In genomic region chr10:3911241-3911640, GRCh38 we compare ENCODE assay signal across 12 cellular contexts.
"Had no signal": no experiment of that assay in that cellular context is flagged by ENCODE, and none has a peak within 500 bp of the region (broad histone marks: within the 10 kb centered on the region; RNA-seq: fewer than 3 reads in every experiment).

No MANE protein-coding gene starts in this region.

- H3K4me1 ChIP-seq: adrenal gland, body of pancreas had no signal

- H3K36me3 ChIP-seq: adrenal gland had no signal

- H3K27me3 ChIP-seq: adrenal gland, body of pancreas, hepatocyte had no signal

- DNase-seq: activated CD4-positive, alpha-beta T cell treated with anti-CD3 and anti-CD28 coated beads for 48 hours; activated CD8-positive, alpha-beta T cell treated with anti-CD3 and anti-CD28 coated beads, Interleukin-2, amount 10 ng/mL, durations not matched to agents 7 days and 5 days; activated naive CD4-positive, alpha-beta T cell treated with anti-CD3 and anti-CD28 coated beads, Interleukin-2, amount 10 ng/mL, durations not matched to agents 7 days and 5 days; adrenal gland; body of pancreas; cerebellar nuclear complex; dermis blood vessel endothelial cell; kidney glomerular epithelial cell had no signal

- H3K27ac ChIP-seq: adrenal gland, body of pancreas, hepatocyte had no signal

- ATAC-seq: activated CD8-positive, alpha-beta T cell treated with anti-CD3 and anti-CD28 coated beads, Interleukin-2, amount 10 ng/mL, durations not matched to agents 7 days and 5 days; activated T-helper 17 cell treated with anti-CD3 and anti-CD28 coated beads, Interleukin-2, amount 50 U/mL, for 72 hours; body of pancreas; WTC11 had no signal

- H3K9me3 ChIP-seq: adrenal gland, body of pancreas had no signal

- H3K4me3 ChIP-seq: adrenal gland, body of pancreas, hepatocyte, lung had no signal
